Comparison of ENCODE assay signal across 10 cellular contexts in the genomic region with DNA sequence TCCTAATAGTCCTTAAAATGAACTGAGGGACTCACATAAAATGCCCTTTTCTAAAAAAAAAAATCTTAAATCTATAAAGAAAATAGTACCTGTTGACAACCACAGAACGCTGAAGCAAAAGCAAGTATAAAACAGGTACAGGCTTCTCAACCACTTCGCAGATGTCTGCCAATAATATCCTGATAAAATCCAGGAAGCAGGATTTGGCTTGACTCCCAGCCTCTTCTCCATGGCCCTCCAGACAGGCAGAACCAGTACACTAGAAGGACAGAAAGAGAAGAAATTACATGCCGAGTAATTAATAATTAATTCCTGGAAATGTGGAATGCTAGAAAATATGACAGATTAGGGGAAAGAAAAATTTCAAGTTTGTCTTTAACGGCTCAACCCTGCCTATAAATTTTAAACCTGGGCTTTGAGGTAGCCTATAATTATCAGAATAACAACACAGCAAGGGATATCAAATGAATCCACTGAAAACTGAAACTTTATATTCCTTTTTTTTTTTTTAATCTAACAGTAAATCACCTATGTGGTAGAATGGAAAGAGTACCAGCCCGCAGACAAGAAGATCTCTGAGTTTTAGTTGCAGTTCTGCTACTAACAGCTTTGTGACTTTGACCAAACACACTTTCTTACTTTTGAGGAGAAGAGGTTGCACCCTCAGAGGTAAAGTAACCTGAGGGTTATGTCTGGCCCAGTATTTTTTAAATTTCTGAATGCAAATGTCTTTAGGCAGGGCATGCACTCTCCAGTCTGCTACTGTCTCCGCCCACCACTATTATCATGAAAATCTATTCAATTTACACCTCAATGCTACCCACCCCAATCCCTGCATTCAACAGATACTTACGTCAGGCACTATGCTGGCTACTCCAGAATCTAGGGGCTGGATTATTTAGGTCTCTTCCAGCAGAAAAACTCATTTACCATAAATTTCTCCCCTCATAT. TPM values are rescaled to one million over a fixed set of nuclear protein-coding genes. Genes with fewer than 3 reads are reported as not detected.
DNase-seq lines count a peak whose midpoint lies in the region; ATAC-seq and TF ChIP-seq lines count a peak whose summit lies in the region.
"Had no signal": no experiment of that assay in that cellular context is flagged by ENCODE, and none has a peak within 500 bp of the region (broad histone marks: within the 10 kb centered on the region; RNA-seq: fewer than 3 reads in every experiment).

No MANE protein-coding gene starts in this region.

- H3K36me3 ChIP-seq in SK-N-SH (replicated peaks in 1 of 2; ENCODE audit: control insufficient read depth in 1 of 2, insufficient read depth in 2 of 2, low read length in 1 of 2) (peaks cover 35 to 44% of the 10 kb centered on the region in 2 experiments), iPS-18a (ENCODE audit: control insufficient read depth, low read depth, low read length) (peaks cover 26% of the 10 kb centered on the region), tibial nerve (peaks cover 0 to 37% (median 6%) of the 10 kb centered on the region in 3 donors)
- H3K36me3 ChIP-seq: uterus had no signal

- TF ChIP-seq EP300 in SK-N-SH (IDR thresholded peaks at IDR 0.05; ENCODE audit: borderline replicate concordance in 1 of 2, low read depth in 1 of 2, low read length in 1 of 2) (peak in 1 of 2 experiments; percentile 39; a peak in 1 of 4 replicates), tibial nerve (IDR thresholded peaks at IDR 0.05) (no peak)

- H3K9me3 Mint-ChIP-seq in activated naive CD8-positive, alpha-beta T cell (ENCODE audit: low read depth) = no peaks in the 10 kb centered on the region
- no peaks in the 10 kb centered on the region for H3K9me3 Mint-ChIP-seq in activated naive CD8-positive, alpha-beta T cell treated with anti-CD3 and anti-CD28 coated beads for 36 hours

- peaks cover 53% of the 10 kb centered on the region for H3K4me1 Mint-ChIP-seq in activated naive CD8-positive, alpha-beta T cell (ENCODE audit: low read depth)
- H3K4me1 Mint-ChIP-seq in activated naive CD8-positive, alpha-beta T cell treated with anti-CD3 and anti-CD28 coated beads for 36 hours = peaks cover 44% of the 10 kb centered on the region

- H2AFZ ChIP-seq in SK-N-SH (ENCODE audit: low read depth) = no peak overlapping the region

- POLR2A ChIA-PET in SK-N-SH (lab: Yijun Ruan, JAX) = no interaction called here

- H3K4me1 ChIP-seq in SK-N-SH (ENCODE audit: control insufficient read depth in 1 of 2, insufficient read depth in 2 of 2, low read depth in 1 of 2, low read length in 1 of 2) (peaks cover 4 to 37% of the 10 kb centered on the region in 2 experiments; a peak in 3 of 4 replicates), iPS-18a (ENCODE audit: control insufficient read depth, low read depth, low read length) (peaks cover 35% of the 10 kb centered on the region), tibial nerve (peaks cover 0 to 65% (median 30%) of the 10 kb centered on the region in 4 donors)

- H3K27me3 ChIP-seq in SK-N-SH (ENCODE audit: insufficient read depth) (no peaks in the 10 kb centered on the region), iPS-18a (ENCODE audit: control insufficient read depth, insufficient read depth, low read length) (no peaks in the 10 kb centered on the region), tibial nerve (no peaks in the 10 kb centered on the region)
- H3K27me3 ChIP-seq: uterus had no signal

- in situ Hi-C loops in GM13976 (cut with MboI; ENCODE audit: low sequenced_read_pairs, unreplicated experiment) = no loop called here

- no peak for ATAC-seq in HG03095 (IDR thresholded peaks at IDR 0.05; ENCODE audit: unreplicated experiment)

- TF ChIP-seq CTCF in SK-N-SH (IDR thresholded peaks at IDR 0.05) (no peak), tibial nerve (IDR thresholded peaks at IDR 0.05) (no peak), GM13976 (IDR thresholded peaks at IDR 0.05; ENCODE audit: borderline replicate concordance, control extremely low read depth, extremely low read depth, insufficient read depth, missing control alignments) (no peak)

- H3K4me3 ChIP-seq in SK-N-SH (ENCODE audit: low read depth in 2 of 2, low read length in 1 of 2) = no peak overlapping the region
- H3K4me3 ChIP-seq in iPS-18a (ENCODE audit: low read length) = peak overlapping the region; percentile 93
- no peak overlapping the region for H3K4me3 ChIP-seq in tibial nerve
- H3K4me3 ChIP-seq: uterus had no signal

- WGBS in SK-N-SH (ENCODE audit: low lambda C conversion rate) = 37% methylated on average over 7 of the region's 7 CpGs
- WGBS in tibial nerve, 2 donors = 58 to 64% methylated on average over 7 of the region's 7 CpGs

- DNase-seq in activated naive CD8-positive, alpha-beta T cell treated with anti-CD3 and anti-CD28 coated beads for 36 hours = no peak
- DNase-seq in SK-N-SH (no peak), tibial nerve (ENCODE audit: low spot score in 2 of 2) (no peak), GM13976 (ENCODE audit: low spot score) (no peak), activated gamma-delta T cell (lab: John Stamatoyannopoulos, UW) (no peak)
- DNase-seq: uterus had no signal

- H3K9ac ChIP-seq in SK-N-SH (0 out of 2 replicates have a peak overlapping the region, but pooled peaks have one; percentile 24), iPS-18a (ENCODE audit: low read length) (peak overlapping the region; percentile 59)

- H3K9me2 ChIP-seq in SK-N-SH = no peaks in the 10 kb centered on the region

- peak overlapping the region; percentile 62 for H3K27ac Mint-ChIP-seq in activated naive CD8-positive, alpha-beta T cell
- H3K27ac Mint-ChIP-seq in activated naive CD8-positive, alpha-beta T cell treated with anti-CD3 and anti-CD28 coated beads for 36 hours = no peak overlapping the region

- no peaks in the 10 kb centered on the region for H3K9me3 ChIP-seq in SK-N-SH
- H3K9me3 ChIP-seq in iPS-18a (ENCODE audit: control insufficient read depth, low read depth, low read length) = no peaks in the 10 kb centered on the region
- H3K9me3 ChIP-seq in tibial nerve = no peaks in the 10 kb centered on the region
- H3K9me3 ChIP-seq: uterus had no signal

- no peak overlapping the region for H3K4me3 Mint-ChIP-seq in activated naive CD8-positive, alpha-beta T cell
- no peak overlapping the region for H3K4me3 Mint-ChIP-seq in activated naive CD8-positive, alpha-beta T cell treated with anti-CD3 and anti-CD28 coated beads for 36 hours

- H3K27ac ChIP-seq in SK-N-SH (ENCODE audit: low read depth in 2 of 2, low read length in 1 of 2) (peak overlapping the region; percentile 10 to 80; a peak in 2 of 4 replicates), iPS-18a (ENCODE audit: low read length) (peak overlapping the region; percentile 85), tibial nerve (peak overlapping the region in 3 of 4 donors; percentile 1 to 99 (median 98))
- H3K27ac ChIP-seq: HL-60, uterus had no signal

- peaks cover 12% of the 10 kb centered on the region for H3F3A ChIP-seq in SK-N-SH (replicated peaks; ENCODE audit: insufficient read depth)

- H4K20me1 ChIP-seq in SK-N-SH (ENCODE audit: insufficient read depth) = peaks cover 6% of the 10 kb centered on the region; the same call in 1 of the 2 replicates

- TF ChIP-seq POLR2A in tibial nerve (IDR thresholded peaks at IDR 0.05) = no peak

- H3K36me3 Mint-ChIP-seq in activated naive CD8-positive, alpha-beta T cell = no peaks in the 10 kb centered on the region
- peaks cover 14% of the 10 kb centered on the region for H3K36me3 Mint-ChIP-seq in activated naive CD8-positive, alpha-beta T cell treated with anti-CD3 and anti-CD28 coated beads for 36 hours

- H3K79me2 ChIP-seq in SK-N-SH (ENCODE audit: insufficient read depth) = peaks cover 85% of the 10 kb centered on the region

- CTCF ChIA-PET in SK-N-SH (lab: Yijun Ruan, JAX) = interaction anchor here (1.2 to 2.0 kb wide), 3 partner anchors 10 to 172 kb away, joined by 4 to 15 read pairs (median 4); no protein-coding TSS in a partner anchor

- TF ChIP-seq RAD21 in SK-N-SH (IDR thresholded peaks at IDR 0.05; ENCODE audit: low read length) = no peak

- H3K4me2 ChIP-seq in SK-N-SH = peak overlapping the region; percentile 74

- no peaks in the 10 kb centered on the region for H3K27me3 Mint-ChIP-seq in activated naive CD8-positive, alpha-beta T cell
- H3K27me3 Mint-ChIP-seq in activated naive CD8-positive, alpha-beta T cell treated with anti-CD3 and anti-CD28 coated beads for 36 hours = no peaks in the 10 kb centered on the region

TF ChIP-seq in SK-N-SH, 30 proteins besides CTCF, POLR2A, EP300 and RAD21 (continues in another document):
- TF ChIP-seq FOXJ3 (CRISPR knock-in tag; IDR thresholded peaks at IDR 0.05) = no peak
- TF ChIP-seq RCOR1 (IDR thresholded peaks at IDR 0.05; ENCODE audit: low read length) = peak; percentile 59; the same call in 1 of the 2 replicates
- peak; percentile 56; the same call in 1 of the 2 replicates for TF ChIP-seq MXI1 (IDR thresholded peaks at IDR 0.05; ENCODE audit: low read depth, low read length)
- TF ChIP-seq RFX5 (IDR thresholded peaks at IDR 0.05; ENCODE audit: low read length) = no peak
- peak; percentile 28 for TF ChIP-seq CHD2 (IDR thresholded peaks at IDR 0.05; ENCODE audit: low read length, partially characterized antibody)
- TF ChIP-seq NFIC (IDR thresholded peaks at IDR 0.05; ENCODE audit: borderline replicate concordance) = peak; percentile 67

RNA-seq across cellular contexts. Expression of a gene that starts 2.7 kb away (rescaled TPM):
- total RNA-seq in activated naive CD8-positive, alpha-beta T cell treated with anti-CD3 and anti-CD28 coated beads for 36 hours = 10 to 100 TPM; 17.2 to 18.3 TPM
- 51.9 and 63.2 TPM in 2 replicates for polyA plus RNA-seq in SK-N-SH (2012; rRNA removed)
- polyA plus RNA-seq in SK-N-SH (2012; cell fraction: cytosol; rRNA removed) = 47.0 and 47.9 TPM in 2 replicates
- 92.9 and 108 TPM in 2 replicates for polyA plus RNA-seq in SK-N-SH (2012; cell fraction: nucleus; rRNA removed)
- 100 to 1,000 TPM in 1 of 4 donors, 10 to 100 TPM in 3; 57.0 to 115 (median 70.7) TPM for total RNA-seq in tibial nerve

RNA-seq across cellular contexts. Expression of a gene that starts 3.1 kb away (rescaled TPM):
- total RNA-seq in activated naive CD8-positive, alpha-beta T cell treated with anti-CD3 and anti-CD28 coated beads for 36 hours = 10 to 100 TPM; 31.3 to 36.0 TPM
- 34.6 and 38.3 TPM in 2 replicates for polyA plus RNA-seq in SK-N-SH (2012; rRNA removed)
- polyA plus RNA-seq in SK-N-SH (2012; cell fraction: cytosol; rRNA removed) = 18.1 and 26.1 TPM in 2 replicates
- polyA plus RNA-seq in SK-N-SH (2012; cell fraction: nucleus; rRNA removed) = 46.6 and 59.5 TPM in 2 replicates
- total RNA-seq in tibial nerve = 10 to 100 TPM; 25.9 to 36.9 (median 29.3) TPM

RNA-seq across cellular contexts. Expression of a gene that starts 18.6 kb away (rescaled TPM):
- total RNA-seq in activated naive CD8-positive, alpha-beta T cell treated with anti-CD3 and anti-CD28 coated beads for 36 hours = under 1 TPM; 0.27 to 0.32 TPM
- 0.59 and 0.68 TPM in 2 replicates for polyA plus RNA-seq in SK-N-SH (2012; rRNA removed)
- polyA plus RNA-seq in SK-N-SH (2012; cell fraction: cytosol; rRNA removed) = 0.27 and 0.30 TPM in 2 replicates
- 5.1 and 5.9 TPM in 2 replicates for polyA plus RNA-seq in SK-N-SH (2012; cell fraction: nucleus; rRNA removed)
- 1 to 10 TPM in 2 of 4 donors, under 1 TPM in 2; 0.44 to 3.3 (median 1.2) TPM for total RNA-seq in tibial nerve

Comparison
In these comparisons a context has a peak if more than half of its experiments do, and no peak if none do; other contexts are left out.
1. H3K27ac ChIP-seq: peak in every context shown above with its lines; median percentile 98 in tibial nerve; 85 in iPS-18a; 45 in SK-N-SH.